ENCODE assay signal across 20 cellular contexts in genomic region chr14:27587103-27587502, GRCh38.
DNase-seq lines count a peak whose midpoint lies in the region; ATAC-seq and TF ChIP-seq lines count a peak whose summit lies in the region.
"Had no signal": no experiment of that assay in that cellular context is flagged by ENCODE, and none has a peak within 500 bp of the region (broad histone marks: within the 10 kb centered on the region; RNA-seq: fewer than 3 reads in every experiment).

No MANE protein-coding gene starts in this region.

- POLR2A ChIA-PET in naive thymus-derived CD8-positive, alpha-beta T cell (lab: Charles Lee): no interaction called here

- DNase-seq in Kasumi-1 (lab: John Stamatoyannopoulos, UW) (peak; percentile 4 to 6), chondrocyte (ENCODE audit: low spot score) (no peak), mesothelial cell of epicardium (ENCODE audit: low spot score in 2 of 2, unreplicated experiment in 2 of 2) (no peak), LoVo (ENCODE audit: low spot score) (no peak)
- no peak for DNase-seq in naive thymus-derived CD8-positive, alpha-beta T cell
- DNase-seq: DMS 273 treated with DMSO at 0.1 percent for 48 hours, GF-D8, H7, KG1, MG63, NCI-H1105, NCI-H1694 treated with DMSO at 0.1 percent for 48 hours, NCI-H2171, SHP77 had no signal

- TF ChIP-seq CTCF in 22Rv1 (IDR thresholded peaks at IDR 0.05) (peak; percentile 29), chondrocyte (IDR thresholded peaks at IDR 0.05) (peak; percentile 9), mesothelial cell of epicardium (IDR thresholded peaks at IDR 0.05; ENCODE audit: unreplicated experiment) (peak; percentile 40)

- H3K27me3 Mint-ChIP-seq in chondrocyte (ENCODE audit: low read depth) (no peaks in the 10 kb centered on the region), mesothelial cell of epicardium (ENCODE audit: low read depth) (no peaks in the 10 kb centered on the region)
- no peaks in the 10 kb centered on the region for H3K27me3 Mint-ChIP-seq in naive thymus-derived CD8-positive, alpha-beta T cell

- H3K27ac Mint-ChIP-seq in chondrocyte (ENCODE audit: unreplicated experiment) (no peak overlapping the region), mesothelial cell of epicardium (no peak overlapping the region)
- no peak overlapping the region for H3K27ac Mint-ChIP-seq in naive thymus-derived CD8-positive, alpha-beta T cell
- H3K27ac Mint-ChIP-seq: CD14-positive monocyte had no signal

- H3K27ac ChIP-seq in 22Rv1: no peak overlapping the region
- H3K27ac ChIP-seq: A549 had no signal

- H3K36me3 Mint-ChIP-seq in chondrocyte (ENCODE audit: low read depth) (no peaks in the 10 kb centered on the region), mesothelial cell of epicardium (no peaks in the 10 kb centered on the region)
- peaks cover 0 to 9% (median 0%) of the 10 kb centered on the region in 3 donors for H3K36me3 Mint-ChIP-seq in naive thymus-derived CD8-positive, alpha-beta T cell
- H3K36me3 Mint-ChIP-seq: CD14-positive monocyte had no signal

- H3K4me3 Mint-ChIP-seq in chondrocyte (ENCODE audit: unreplicated experiment) (no peak overlapping the region), mesothelial cell of epicardium (no peak overlapping the region)
- no peak overlapping the region for H3K4me3 Mint-ChIP-seq in naive thymus-derived CD8-positive, alpha-beta T cell
- H3K4me3 Mint-ChIP-seq: CD14-positive monocyte had no signal

- H3K9me3 Mint-ChIP-seq in chondrocyte (ENCODE audit: low read depth) (peaks cover 3% of the 10 kb centered on the region), mesothelial cell of epicardium (peaks cover under 1% of the 10 kb centered on the region)
- peaks cover 2 to 43% (median 15%) of the 10 kb centered on the region in 9 donors for H3K9me3 Mint-ChIP-seq in naive thymus-derived CD8-positive, alpha-beta T cell

- H3K4me1 Mint-ChIP-seq in chondrocyte (ENCODE audit: low read depth) (no peaks in the 10 kb centered on the region), mesothelial cell of epicardium (peaks cover 2% of the 10 kb centered on the region)
- H3K4me1 Mint-ChIP-seq in naive thymus-derived CD8-positive, alpha-beta T cell: no peaks in the 10 kb centered on the region
- H3K4me1 Mint-ChIP-seq: CD14-positive monocyte had no signal

- ATAC-seq in GM21825 (IDR thresholded peaks at IDR 0.05; ENCODE audit: unreplicated experiment) (no peak), GM21526 (IDR thresholded peaks at IDR 0.05; ENCODE audit: low FRiP score, unreplicated experiment) (no peak)
- ATAC-seq in naive thymus-derived CD8-positive, alpha-beta T cell: no peak
- ATAC-seq: A549, HepG2 had no signal

Comparison
In these comparisons a context has a peak if more than half of its experiments do, and no peak if none do; other contexts are left out.
1. DNase-seq: peak in Kasumi-1 (2 of 2); none in chondrocyte (single experiment), mesothelial cell of epicardium (0 of 2), LoVo (single experiment) and naive thymus-derived CD8-positive, alpha-beta T cell (0 of 10).
2. Peak in every context shown above with its lines, with median percentiles within 50 percentile points of each other: CTCF ChIP-seq.